Comparison of ENCODE assay signal across 22 cellular contexts in the genomic region with DNA sequence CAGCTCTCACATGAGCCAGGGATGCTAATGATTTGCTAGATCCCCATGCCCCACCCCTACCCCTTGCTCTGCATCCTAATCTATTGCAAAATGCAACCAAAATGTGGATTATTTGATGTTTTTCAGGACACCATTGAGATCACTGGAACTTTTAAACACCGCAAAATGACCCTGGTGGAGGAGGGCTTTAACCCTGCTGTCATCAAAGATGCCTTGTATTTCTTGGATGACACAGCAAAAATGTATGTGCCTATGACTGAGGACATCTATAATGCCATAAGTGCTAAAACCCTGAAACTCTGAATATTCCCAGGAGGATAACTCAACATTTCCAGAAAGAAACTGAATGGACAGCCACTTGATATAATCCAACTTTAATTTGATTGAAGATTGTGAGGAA. TPM values are rescaled to one million over a fixed set of nuclear protein-coding genes. Genes with fewer than 3 reads are reported as not detected.
A peak's percentile ranks its signal among the peaks of the same experiment; 100 is the strongest.
DNase-seq lines count a peak whose midpoint lies in the region; ATAC-seq and TF ChIP-seq lines count a peak whose summit lies in the region.
"Had no signal": no experiment of that assay in that cellular context is flagged by ENCODE, and none has a peak within 500 bp of the region (broad histone marks: within the 10 kb centered on the region; RNA-seq: fewer than 3 reads in every experiment).

No MANE protein-coding gene starts in this region.

- DNase-seq in EH (ENCODE audit: low read depth) (peak; percentile 36), OCI-M1 (lab: John Stamatoyannopoulos, UW) (peak; percentile 26), esophagus muscularis mucosa (ENCODE audit: extremely low spot score) (peak; percentile 47), SHP77 (lab: John Stamatoyannopoulos, UW) (no peak), body of pancreas (no peak), H7 (no peak)
- DNase-seq: CD4-positive, alpha-beta T cell; DMS153; GF-D8; GOT3; MG63; NCI-H1048; NCI-H1436; NCI-H2029; NCI-H2171; NCI-H446; NCI-H69; SIG-M5 had no signal

- ATAC-seq in HG02840 (IDR thresholded peaks at IDR 0.05; ENCODE audit: low FRiP score, unreplicated experiment) (no peak), body of pancreas (no peak)

- intact Hi-C loops in esophagus muscularis mucosa (cut with DNase I): no loop called here
- intact Hi-C loops in body of pancreas (cut with DNase I): no loop called here

- TF ChIP-seq POLR2A in esophagus muscularis mucosa (IDR thresholded peaks at IDR 0.05; ENCODE audit: low read depth) (no peak), body of pancreas (IDR thresholded peaks at IDR 0.05) (no peak)

- H3K4me3 ChIP-seq in esophagus muscularis mucosa (no peak overlapping the region), liver (ENCODE audit: low read depth in 1 of 3, low read length in 3 of 3) (no peak overlapping the region), body of pancreas (no peak overlapping the region), H7 (ENCODE audit: insufficient read depth, low read depth, low read length) (no peak overlapping the region)
- H3K4me3 ChIP-seq: MG63 had no signal

- TF ChIP-seq CTCF in esophagus muscularis mucosa (IDR thresholded peaks at IDR 0.05) (no peak), liver (IDR thresholded peaks at IDR 0.05; ENCODE audit: low read depth, low read length, missing input control) (no peak), body of pancreas (IDR thresholded peaks at IDR 0.05) (no peak)

- H3K9me3 ChIP-seq in esophagus muscularis mucosa: no peaks in the 10 kb centered on the region
- H3K9me3 ChIP-seq in liver (ENCODE audit: control insufficient read depth in 4 of 4, low read length in 3 of 4): no peaks in the 10 kb centered on the region
- no peaks in the 10 kb centered on the region for H3K9me3 ChIP-seq in body of pancreas
- H3K9me3 ChIP-seq: MG63 had no signal

- no peak for TF ChIP-seq EP300 in esophagus muscularis mucosa (IDR thresholded peaks at IDR 0.05)

- no peak for TF ChIP-seq RAD21 in liver (IDR thresholded peaks at IDR 0.05)

- WGBS in esophagus muscularis mucosa: 100% methylated on average over 1 of the region's 1 CpG
- 55% methylated on average over 1 of the region's 1 CpG for WGBS in liver
- 83 to 96% methylated on average over 1 of the region's 1 CpG for WGBS in body of pancreas, 2 donors

- H3K27me3 ChIP-seq in esophagus muscularis mucosa: no peaks in the 10 kb centered on the region
- no peaks in the 10 kb centered on the region for H3K27me3 ChIP-seq in liver (ENCODE audit: control insufficient read depth in 4 of 4, insufficient read depth in 4 of 4, low read length in 3 of 4)
- no peaks in the 10 kb centered on the region for H3K27me3 ChIP-seq in body of pancreas
- no peaks in the 10 kb centered on the region for H3K27me3 ChIP-seq in H7 (ENCODE audit: control insufficient read depth, insufficient read depth, low read length)
- H3K27me3 ChIP-seq: MG63 had no signal

- H3K36me3 ChIP-seq in esophagus muscularis mucosa (no peaks in the 10 kb centered on the region), liver (ENCODE audit: control insufficient read depth in 4 of 4, insufficient read depth in 3 of 4, low read depth in 1 of 4, low read length in 3 of 4) (peaks cover 0 to 21% (median 11%) of the 10 kb centered on the region in 4 donors), body of pancreas (replicated peaks in 1 of 2; ENCODE audit: insufficient read depth in 1 of 2, low read depth in 2 of 2) (no peaks in the 10 kb centered on the region), H7 (replicated peaks; ENCODE audit: control insufficient read depth, insufficient read depth, low read length) (no peaks in the 10 kb centered on the region)
- H3K36me3 ChIP-seq: MG63 had no signal

- H3K4me1 ChIP-seq in esophagus muscularis mucosa: no peaks in the 10 kb centered on the region
- peaks cover 21 to 64% (median 52%) of the 10 kb centered on the region in 4 donors for H3K4me1 ChIP-seq in liver (ENCODE audit: control insufficient read depth in 4 of 4, insufficient read depth in 4 of 4, low read length in 3 of 4)
- H3K4me1 ChIP-seq in body of pancreas: no peaks in the 10 kb centered on the region

- H3K27ac ChIP-seq in esophagus muscularis mucosa (replicated peaks in 1 of 4): no peak overlapping the region
- H3K27ac ChIP-seq in liver (ENCODE audit: low read depth in 1 of 2, low read length in 2 of 2): peak overlapping the region in 1 of 2 donors; percentile 44
- no peak overlapping the region for H3K27ac ChIP-seq in body of pancreas

- H3K9ac ChIP-seq in liver (ENCODE audit: low read depth in 1 of 2, low read length in 2 of 2): no peak overlapping the region

TF ChIP-seq in liver, 16 proteins besides CTCF, POLR2A, EP300 and RAD21:
- TF ChIP-seq EGR1 (IDR thresholded peaks at IDR 0.05; ENCODE audit: low read depth in 2 of 2) (no peak), RXRA (IDR thresholded peaks at IDR 0.05) (peak in 1 of 2 donors; percentile 84), SP1 (IDR thresholded peaks at IDR 0.05) (peak; percentile 8), HNF4A (conservative IDR thresholded peaks at IDR 0.05) (peak in 1 of 2 donors; percentile 54), NR2F2 (IDR thresholded peaks at IDR 0.05) (no peak)

RNA-seq across cellular contexts. Expression of a gene that starts 29.7 kb away (rescaled TPM):
- 1 to 10 TPM in 3 of 4 donors, under 1 TPM in 1; 0.39 to 7.0 (median 3.5) TPM for total RNA-seq in esophagus muscularis mucosa
- 1 to 10 TPM in 1 of 2 donors, under 1 TPM in 1; 0.42 to 3.0 TPM for total RNA-seq in liver
- polyA plus RNA-seq in liver: 1 to 10 TPM in 1 of 2 donors, under 1 TPM in 1; 0.07 to 1.1 TPM
- not detected for total RNA-seq in body of pancreas
- not detected in 2 replicates for total RNA-seq in H7 (2014; rRNA removed; shearing (Covaris generic))
- total RNA-seq: Daoy had no signal
- polyA plus RNA-seq: BJ had no signal

RNA-seq across cellular contexts. Expression of a gene that starts 53.8 kb away (rescaled TPM):
- total RNA-seq in esophagus muscularis mucosa: 1 to 10 TPM in 1 of 4 donors, under 1 TPM in 1, not detected in 2; 0.42 to 1.8 TPM
- 100 to 1,000 TPM in 1 of 2 donors, 10 to 100 TPM in 1; 80.2 to 504 TPM for total RNA-seq in liver
- 100 to 1,000 TPM; 102 to 331 TPM for polyA plus RNA-seq in liver
- 1 to 10 TPM; 3.9 to 4.6 TPM for total RNA-seq in body of pancreas
- 1.1 and 1.6 TPM in 2 replicates for total RNA-seq in H7 (2014; rRNA removed; shearing (Covaris generic))

Comparison
In these comparisons a context has a peak if more than half of its experiments do, and no peak if none do; other contexts are left out.
1. DNase-seq: peak in EH (single experiment), OCI-M1 (single experiment) and esophagus muscularis mucosa (single experiment); none in SHP77 (0 of 2), body of pancreas (0 of 4) and H7 (single experiment).
2. RNA of a gene that starts 53.8 kb away (total RNA-seq): 80.2 to 504 TPM in liver; 3.9 to 4.6 TPM in body of pancreas, 1.1 to 1.6 TPM in H7 and 0.42 to 1.8 TPM in esophagus muscularis mucosa; every median in the first group is over 10 times any median in the second.